2 cellular contexts compared by ENCODE assay signal in the genomic region with DNA sequence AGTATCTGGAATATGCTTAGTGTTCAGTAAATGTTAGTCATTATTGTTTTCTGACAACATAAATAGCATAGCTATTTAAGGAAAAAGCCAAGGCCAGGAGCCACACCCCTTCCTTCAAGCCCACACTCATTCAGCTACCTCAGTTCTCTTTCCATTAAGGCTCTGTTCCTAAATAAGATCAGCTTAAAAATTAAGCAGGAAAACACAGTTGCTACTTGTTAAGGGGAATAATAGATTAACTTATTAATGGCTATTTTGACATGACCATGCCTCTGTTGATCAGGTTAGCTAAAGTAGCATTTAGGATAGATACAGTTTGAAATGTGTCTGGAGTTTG.
TF ChIP-seq lines count a peak whose summit lies in the region.

No MANE protein-coding gene starts in this region.

TF ChIP-seq in SK-N-SH, 30 proteins besides CTCF, POLR2A, EP300 and RAD21 (continued from another document):
- TF ChIP-seq, protein P1, sequence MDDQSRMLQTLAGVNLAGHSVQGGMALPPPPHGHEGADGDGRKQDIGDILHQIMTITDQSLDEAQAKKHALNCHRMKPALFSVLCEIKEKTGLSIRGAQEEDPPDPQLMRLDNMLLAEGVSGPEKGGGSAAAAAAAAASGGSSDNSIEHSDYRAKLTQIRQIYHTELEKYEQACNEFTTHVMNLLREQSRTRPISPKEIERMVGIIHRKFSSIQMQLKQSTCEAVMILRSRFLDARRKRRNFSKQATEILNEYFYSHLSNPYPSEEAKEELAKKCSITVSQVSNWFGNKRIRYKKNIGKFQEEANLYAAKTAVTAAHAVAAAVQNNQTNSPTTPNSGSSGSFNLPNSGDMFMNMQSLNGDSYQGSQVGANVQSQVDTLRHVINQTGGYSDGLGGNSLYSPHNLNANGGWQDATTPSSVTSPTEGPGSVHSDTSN (IDR thresholded peaks at IDR 0.05), result no peak
- TF ChIP-seq TCF12 (IDR thresholded peaks at IDR 0.05) (no peak), TAF1 (IDR thresholded peaks at IDR 0.05; ENCODE audit: borderline replicate concordance, low read depth, low read length) (no peak), MEF2A (IDR thresholded peaks at IDR 0.05; ENCODE audit: borderline replicate concordance, low read depth) (no peak), RFX5 (IDR thresholded peaks at IDR 0.05; ENCODE audit: low read length) (no peak), EZH2phosphoT487 (IDR thresholded peaks at IDR 0.05; ENCODE audit: borderline replicate concordance, low read depth) (no peak), RXRA (IDR thresholded peaks at IDR 0.05; ENCODE audit: borderline replicate concordance, low read depth) (no peak), NFIC (IDR thresholded peaks at IDR 0.05; ENCODE audit: borderline replicate concordance) (no peak), FOSL2 (IDR thresholded peaks at IDR 0.05; ENCODE audit: borderline replicate concordance, low read depth) (no peak), FOXJ3 (CRISPR knock-in tag; IDR thresholded peaks at IDR 0.05) (no peak), SIN3A (IDR thresholded peaks at IDR 0.05; ENCODE audit: borderline replicate concordance, low read depth, low read length) (no peak), FOXM1 (IDR thresholded peaks at IDR 0.05; ENCODE audit: low read depth) (no peak), RCOR1 (IDR thresholded peaks at IDR 0.05; ENCODE audit: low read length) (no peak), NRF1 (IDR thresholded peaks at IDR 0.05; ENCODE audit: low read depth, low read length) (no peak), MXI1 (IDR thresholded peaks at IDR 0.05; ENCODE audit: low read depth, low read length) (no peak)
- TF ChIP-seq, protein P2, sequence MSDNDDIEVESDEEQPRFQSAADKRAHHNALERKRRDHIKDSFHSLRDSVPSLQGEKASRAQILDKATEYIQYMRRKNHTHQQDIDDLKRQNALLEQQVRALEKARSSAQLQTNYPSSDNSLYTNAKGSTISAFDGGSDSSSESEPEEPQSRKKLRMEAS (IDR thresholded peaks at IDR 0.05; ENCODE audit: low read depth), result no peak

TF ChIP-seq in SK-N-SH treated with all-trans-retinoic acid at 6 μM for 48 hours, 23 proteins besides CTCF, POLR2A, EP300 and RAD21 (continued from another document):
- TF ChIP-seq, protein P3, sequence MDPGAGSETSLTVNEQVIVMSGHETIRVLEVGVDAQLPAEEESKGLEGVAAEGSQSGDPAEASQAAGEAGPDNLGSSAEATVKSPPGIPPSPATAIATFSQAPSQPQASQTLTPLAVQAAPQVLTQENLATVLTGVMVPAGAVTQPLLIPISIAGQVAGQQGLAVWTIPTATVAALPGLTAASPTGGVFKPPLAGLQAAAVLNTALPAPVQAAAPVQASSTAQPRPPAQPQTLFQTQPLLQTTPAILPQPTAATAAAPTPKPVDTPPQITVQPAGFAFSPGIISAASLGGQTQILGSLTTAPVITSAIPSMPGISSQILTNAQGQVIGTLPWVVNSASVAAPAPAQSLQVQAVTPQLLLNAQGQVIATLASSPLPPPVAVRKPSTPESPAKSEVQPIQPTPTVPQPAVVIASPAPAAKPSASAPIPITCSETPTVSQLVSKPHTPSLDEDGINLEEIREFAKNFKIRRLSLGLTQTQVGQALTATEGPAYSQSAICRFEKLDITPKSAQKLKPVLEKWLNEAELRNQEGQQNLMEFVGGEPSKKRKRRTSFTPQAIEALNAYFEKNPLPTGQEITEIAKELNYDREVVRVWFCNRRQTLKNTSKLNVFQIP (CRISPR knock-in tag; IDR thresholded peaks at IDR 0.05; ENCODE audit: borderline replicate concordance, low read depth), result no peak
- TF ChIP-seq ARNTL (CRISPR knock-in tag; IDR thresholded peaks at IDR 0.05; ENCODE audit: borderline replicate concordance, low read depth) (no peak), ZFP30 (CRISPR knock-in tag; IDR thresholded peaks at IDR 0.05) (no peak), PPARA (CRISPR knock-in tag; IDR thresholded peaks at IDR 0.05; ENCODE audit: borderline replicate concordance) (no peak), GLIS3 (CRISPR knock-in tag; IDR thresholded peaks at IDR 0.05) (no peak), ISL1 (CRISPR knock-in tag; IDR thresholded peaks at IDR 0.05) (no peak), ZNF8 (CRISPR knock-in tag; IDR thresholded peaks at IDR 0.05) (no peak), CSDC2 (CRISPR knock-in tag; IDR thresholded peaks at IDR 0.05) (no peak), ESRRG (CRISPR knock-in tag; IDR thresholded peaks at IDR 0.05) (no peak), SNAI2 (CRISPR knock-in tag; IDR thresholded peaks at IDR 0.05) (no peak), ZNF565 (CRISPR knock-in tag; conservative IDR thresholded peaks at IDR 0.05; ENCODE audit: low read depth) (no peak), ZNF70 (CRISPR knock-in tag; IDR thresholded peaks at IDR 0.05) (no peak), OSR1 (CRISPR knock-in tag; IDR thresholded peaks at IDR 0.05) (no peak), TCF4 (CRISPR knock-in tag; IDR thresholded peaks at IDR 0.05; ENCODE audit: borderline replicate concordance) (no peak)
- TF ChIP-seq, protein P4, sequence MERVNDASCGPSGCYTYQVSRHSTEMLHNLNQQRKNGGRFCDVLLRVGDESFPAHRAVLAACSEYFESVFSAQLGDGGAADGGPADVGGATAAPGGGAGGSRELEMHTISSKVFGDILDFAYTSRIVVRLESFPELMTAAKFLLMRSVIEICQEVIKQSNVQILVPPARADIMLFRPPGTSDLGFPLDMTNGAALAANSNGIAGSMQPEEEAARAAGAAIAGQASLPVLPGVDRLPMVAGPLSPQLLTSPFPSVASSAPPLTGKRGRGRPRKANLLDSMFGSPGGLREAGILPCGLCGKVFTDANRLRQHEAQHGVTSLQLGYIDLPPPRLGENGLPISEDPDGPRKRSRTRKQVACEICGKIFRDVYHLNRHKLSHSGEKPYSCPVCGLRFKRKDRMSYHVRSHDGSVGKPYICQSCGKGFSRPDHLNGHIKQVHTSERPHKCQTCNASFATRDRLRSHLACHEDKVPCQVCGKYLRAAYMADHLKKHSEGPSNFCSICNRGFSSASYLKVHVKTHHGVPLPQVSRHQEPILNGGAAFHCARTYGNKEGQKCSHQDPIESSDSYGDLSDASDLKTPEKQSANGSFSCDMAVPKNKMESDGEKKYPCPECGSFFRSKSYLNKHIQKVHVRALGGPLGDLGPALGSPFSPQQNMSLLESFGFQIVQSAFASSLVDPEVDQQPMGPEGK (CRISPR knock-in tag; IDR thresholded peaks at IDR 0.05; ENCODE audit: borderline replicate concordance), result no peak
- TF ChIP-seq, protein P5, sequence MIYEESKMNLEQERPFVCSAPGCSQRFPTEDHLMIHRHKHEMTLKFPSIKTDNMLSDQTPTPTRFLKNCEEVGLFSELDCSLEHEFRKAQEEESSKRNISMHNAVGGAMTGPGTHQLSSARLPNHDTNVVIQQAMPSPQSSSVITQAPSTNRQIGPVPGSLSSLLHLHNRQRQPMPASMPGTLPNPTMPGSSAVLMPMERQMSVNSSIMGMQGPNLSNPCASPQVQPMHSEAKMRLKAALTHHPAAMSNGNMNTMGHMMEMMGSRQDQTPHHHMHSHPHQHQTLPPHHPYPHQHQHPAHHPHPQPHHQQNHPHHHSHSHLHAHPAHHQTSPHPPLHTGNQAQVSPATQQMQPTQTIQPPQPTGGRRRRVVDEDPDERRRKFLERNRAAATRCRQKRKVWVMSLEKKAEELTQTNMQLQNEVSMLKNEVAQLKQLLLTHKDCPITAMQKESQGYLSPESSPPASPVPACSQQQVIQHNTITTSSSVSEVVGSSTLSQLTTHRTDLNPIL (CRISPR knock-in tag; IDR thresholded peaks at IDR 0.05; ENCODE audit: low read depth), result no peak
- TF ChIP-seq, protein P6, sequence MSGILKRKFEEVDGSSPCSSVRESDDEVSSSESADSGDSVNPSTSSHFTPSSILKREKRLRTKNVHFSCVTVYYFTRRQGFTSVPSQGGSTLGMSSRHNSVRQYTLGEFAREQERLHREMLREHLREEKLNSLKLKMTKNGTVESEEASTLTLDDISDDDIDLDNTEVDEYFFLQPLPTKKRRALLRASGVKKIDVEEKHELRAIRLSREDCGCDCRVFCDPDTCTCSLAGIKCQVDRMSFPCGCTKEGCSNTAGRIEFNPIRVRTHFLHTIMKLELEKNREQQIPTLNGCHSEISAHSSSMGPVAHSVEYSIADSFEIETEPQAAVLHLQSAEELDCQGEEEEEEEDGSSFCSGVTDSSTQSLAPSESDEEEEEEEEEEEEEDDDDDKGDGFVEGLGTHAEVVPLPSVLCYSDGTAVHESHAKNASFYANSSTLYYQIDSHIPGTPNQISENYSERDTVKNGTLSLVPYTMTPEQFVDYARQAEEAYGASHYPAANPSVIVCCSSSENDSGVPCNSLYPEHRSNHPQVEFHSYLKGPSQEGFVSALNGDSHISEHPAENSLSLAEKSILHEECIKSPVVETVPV (CRISPR knock-in tag; IDR thresholded peaks at IDR 0.05), result no peak
